In the genomic region with DNA sequence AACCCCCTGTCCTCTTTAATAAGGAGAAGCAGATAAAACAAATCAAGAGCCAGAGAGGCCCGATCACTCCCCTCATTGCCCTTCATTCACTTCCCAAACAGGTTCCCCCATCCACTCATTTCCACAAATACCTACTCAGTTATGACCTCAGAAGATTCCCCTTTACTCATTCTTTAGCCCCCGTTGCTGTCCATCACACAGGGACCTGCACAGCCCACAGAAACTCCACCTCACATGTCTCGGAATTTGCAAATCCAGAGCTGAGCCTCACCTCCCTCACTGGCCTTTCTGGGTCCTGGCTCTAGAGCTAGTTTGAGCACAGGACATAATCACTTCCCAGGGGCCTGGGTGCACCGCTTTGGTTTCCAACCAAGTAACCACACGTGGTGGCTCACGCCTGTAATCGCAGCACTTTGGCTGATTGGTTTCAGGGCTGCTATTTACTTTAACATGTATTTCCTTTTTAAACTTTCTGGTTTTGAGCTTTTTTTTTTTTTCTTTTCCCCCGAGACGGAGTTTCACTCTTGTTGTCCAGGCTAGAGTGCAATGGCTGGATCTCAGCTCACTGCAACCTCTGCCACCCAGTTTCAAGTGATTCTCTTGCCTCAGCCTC, we compare ENCODE assay signal across 11 cellular contexts. TPM values are rescaled to one million over a fixed set of nuclear protein-coding genes. Genes with fewer than 3 reads are reported as not detected.
DNase-seq lines count a peak whose midpoint lies in the region; ATAC-seq and TF ChIP-seq lines count a peak whose summit lies in the region.
"Had no signal": no experiment of that assay in that cellular context is flagged by ENCODE, and none has a peak within 500 bp of the region (broad histone marks: within the 10 kb centered on the region; RNA-seq: fewer than 3 reads in every experiment).

No MANE protein-coding gene starts in this region.

- DNase-seq in CD14-positive monocyte (ENCODE audit: low spot score) (no peak), GM19238 (ENCODE audit: insufficient read length, low spot score) (peak; percentile 5), retina (no peak), heart left ventricle (no peak), NCI-H345 treated with DMSO at 0.1 percent for 48 hours (lab: John Stamatoyannopoulos, UW; ENCODE audit: unreplicated experiment) (no peak), NCI-H1092 (lab: John Stamatoyannopoulos, UW) (no peak)
- no peak for DNase-seq in activated T-helper 2 cell treated with anti-CD3 and anti-CD28 coated beads, Interferon-gamma antibody, Interleukin-2, Interleukin-4, amounts not matched to agents 10 μg/mL and 5 μg/mL and 100 μg/mL, durations not matched to agents 14 hours and 24 hours and 36 hours (ENCODE audit: low spot score)
- DNase-seq: Calu3; psoas muscle; stimulated activated naive CD4-positive, alpha-beta T cell had no signal

- peaks cover 0 to 47% (median 16%) of the 10 kb centered on the region in 9 donors for H3K36me3 ChIP-seq in heart left ventricle

- H3K27ac Mint-ChIP-seq in CD14-positive monocyte: peak overlapping the region in 4 of 7 donors; percentile 4 to 70 (median 64)
- peak overlapping the region; percentile 27 for H3K27ac Mint-ChIP-seq in activated T-helper 2 cell treated with anti-CD3 and anti-CD28 coated beads, Interferon-gamma antibody, Interleukin-2, Interleukin-4, amounts not matched to agents 10 μg/mL and 5 μg/mL and 100 μg/mL, durations not matched to agents 14 hours and 24 hours and 36 hours

- 75 to 83% (median 78%) methylated on average over 9 of the region's 9 CpGs for WGBS in heart left ventricle, 4 donors

- peaks cover 39% of the 10 kb centered on the region for H3K4me1 Mint-ChIP-seq in CD14-positive monocyte
- peaks cover 37% of the 10 kb centered on the region for H3K4me1 Mint-ChIP-seq in activated T-helper 2 cell treated with anti-CD3 and anti-CD28 coated beads, Interferon-gamma antibody, Interleukin-2, Interleukin-4, amounts not matched to agents 10 μg/mL and 5 μg/mL and 100 μg/mL, durations not matched to agents 14 hours and 24 hours and 36 hours (ENCODE audit: low read depth)

- H3K36me3 Mint-ChIP-seq in CD14-positive monocyte: peaks cover 32 to 52% of the 10 kb centered on the region in 2 donors
- peaks cover 30% of the 10 kb centered on the region for H3K36me3 Mint-ChIP-seq in activated T-helper 2 cell treated with anti-CD3 and anti-CD28 coated beads, Interferon-gamma antibody, Interleukin-2, Interleukin-4, amounts not matched to agents 10 μg/mL and 5 μg/mL and 100 μg/mL, durations not matched to agents 14 hours and 24 hours and 36 hours (ENCODE audit: low read depth)

- ATAC-seq in HG03045 (IDR thresholded peaks at IDR 0.05; ENCODE audit: unreplicated experiment) (peak; percentile 58), heart left ventricle (no peak)
- ATAC-seq: psoas muscle had no signal

- H3K27me3 ChIP-seq in heart left ventricle: no peaks in the 10 kb centered on the region

- TF ChIP-seq POLR2A in heart left ventricle (IDR thresholded peaks at IDR 0.05): no peak

- TF ChIP-seq CTCF in CD14-positive monocyte (IDR thresholded peaks at IDR 0.05): no peak
- TF ChIP-seq CTCF in heart left ventricle (IDR thresholded peaks at IDR 0.05): no peak

- H3K9me3 ChIP-seq in heart left ventricle: no peaks in the 10 kb centered on the region
- H3K9me3 ChIP-seq: psoas muscle had no signal

- H3K4me1 ChIP-seq in heart left ventricle: peaks cover 0 to 60% (median 35%) of the 10 kb centered on the region in 12 donors

- H3K4me3 Mint-ChIP-seq in CD14-positive monocyte: no peak overlapping the region
- no peak overlapping the region for H3K4me3 Mint-ChIP-seq in activated T-helper 2 cell treated with anti-CD3 and anti-CD28 coated beads, Interferon-gamma antibody, Interleukin-2, Interleukin-4, amounts not matched to agents 10 μg/mL and 5 μg/mL and 100 μg/mL, durations not matched to agents 14 hours and 24 hours and 36 hours (ENCODE audit: low read depth)

- peaks cover 0 to 2% (median 0%) of the 10 kb centered on the region in 7 donors for H3K9me3 Mint-ChIP-seq in CD14-positive monocyte
- no peaks in the 10 kb centered on the region for H3K9me3 Mint-ChIP-seq in activated T-helper 2 cell treated with anti-CD3 and anti-CD28 coated beads, Interferon-gamma antibody, Interleukin-2, Interleukin-4, amounts not matched to agents 10 μg/mL and 5 μg/mL and 100 μg/mL, durations not matched to agents 14 hours and 24 hours and 36 hours

- H3K27ac ChIP-seq in heart left ventricle: no peak overlapping the region
- H3K27ac ChIP-seq: psoas muscle had no signal

- H3K27me3 Mint-ChIP-seq in CD14-positive monocyte (ENCODE audit: low read depth in 3 of 3): no peaks in the 10 kb centered on the region
- H3K27me3 Mint-ChIP-seq in activated T-helper 2 cell treated with anti-CD3 and anti-CD28 coated beads, Interferon-gamma antibody, Interleukin-2, Interleukin-4, amounts not matched to agents 10 μg/mL and 5 μg/mL and 100 μg/mL, durations not matched to agents 14 hours and 24 hours and 36 hours (ENCODE audit: low read depth): no peaks in the 10 kb centered on the region

- H3K4me3 ChIP-seq in heart left ventricle: no peak overlapping the region
- H3K4me3 ChIP-seq: psoas muscle had no signal

- intact Hi-C loops in CD14-positive monocyte (cut with micrococcal nuclease): no loop called here
- intact Hi-C loops in activated T-helper 2 cell treated with anti-CD3 and anti-CD28 coated beads, Interferon-gamma antibody, Interleukin-2, Interleukin-4, amounts not matched to agents 10 μg/mL and 5 μg/mL and 100 μg/mL, durations not matched to agents 14 hours and 24 hours and 36 hours (cut with micrococcal nuclease): no loop called here
- intact Hi-C loops in heart left ventricle (cut with DNase I): loop anchor here in 3 of 10 donors (10.0 kb wide), 2 partner anchors 133 to 143 kb away; a partner anchor contains a TSS

RNA-seq across cellular contexts. Expression of a gene that starts 17.8 kb away (rescaled TPM):
- 100 to 1,000 TPM; 698 to 760 TPM for polyA plus RNA-seq in CD14-positive monocyte
- total RNA-seq in activated T-helper 2 cell treated with anti-CD3 and anti-CD28 coated beads, Interferon-gamma antibody, Interleukin-2, Interleukin-4, amounts not matched to agents 10 μg/mL and 5 μg/mL and 100 μg/mL, durations not matched to agents 14 hours and 24 hours and 36 hours: 147 and 148 TPM in 2 replicates
- 100 to 1,000 TPM; 127 to 225 (median 196) TPM for total RNA-seq in heart left ventricle
- polyA plus RNA-seq in heart left ventricle: 100 to 1,000 TPM; 238 to 242 TPM

RNA-seq across cellular contexts. Expression of a gene that starts 42.1 kb away (rescaled TPM):
- polyA plus RNA-seq in CD14-positive monocyte (10 to 100 TPM; 58.6 to 60.9 TPM), heart left ventricle (10 to 100 TPM; 50.3 to 79.5 TPM)
- 59.1 and 64.3 TPM in 2 replicates for total RNA-seq in activated T-helper 2 cell treated with anti-CD3 and anti-CD28 coated beads, Interferon-gamma antibody, Interleukin-2, Interleukin-4, amounts not matched to agents 10 μg/mL and 5 μg/mL and 100 μg/mL, durations not matched to agents 14 hours and 24 hours and 36 hours
- total RNA-seq in heart left ventricle: 10 to 100 TPM; 19.8 to 36.7 (median 29.5) TPM

RNA-seq across cellular contexts. Expression of a gene that starts 54.8 kb away (rescaled TPM):
- polyA plus RNA-seq in CD14-positive monocyte (10 to 100 TPM; 23.1 to 27.6 TPM), heart left ventricle (1 to 10 TPM; 2.7 to 7.0 TPM)
- 8.4 and 8.7 TPM in 2 replicates for total RNA-seq in activated T-helper 2 cell treated with anti-CD3 and anti-CD28 coated beads, Interferon-gamma antibody, Interleukin-2, Interleukin-4, amounts not matched to agents 10 μg/mL and 5 μg/mL and 100 μg/mL, durations not matched to agents 14 hours and 24 hours and 36 hours
- 10 to 100 TPM; 13.5 to 47.7 (median 24.0) TPM for total RNA-seq in heart left ventricle
